In genomic region chr15:58083526-58083925, GRCh38 we compare ENCODE assay signal across 2 cellular contexts.
TF ChIP-seq lines count a peak whose summit lies in the region.

No MANE protein-coding gene starts in this region.

TF ChIP-seq in HepG2, 621 proteins besides CTCF, POLR2A, EP300 and RAD21:
- TF ChIP-seq CEBPB (IDR thresholded peaks at IDR 0.05; ENCODE audit: borderline replicate concordance, low read depth, low read length) (0 out of 2 replicates have a peak, but pooled peaks have one; percentile 15), ZNF335 (CRISPR knock-in tag; IDR thresholded peaks at IDR 0.05) (no peak), ZBTB7A (CRISPR knock-in tag; IDR thresholded peaks at IDR 0.05) (no peak), ATF5 (CRISPR knock-in tag; IDR thresholded peaks at IDR 0.05; ENCODE audit: low read depth) (no peak), NFATC3 (CRISPR knock-in tag; IDR thresholded peaks at IDR 0.05) (no peak), IRX3 (CRISPR knock-in tag; IDR thresholded peaks at IDR 0.05; ENCODE audit: borderline replicate concordance, low read depth) (no peak)

TF ChIP-seq in K562, 482 proteins besides CTCF, POLR2A, EP300 and RAD21:
- no peak for TF ChIP-seq CEBPG (CRISPR knock-in tag; IDR thresholded peaks at IDR 0.05)
- peak; percentile 36 to 59; a peak in 3 of 4 replicates for TF ChIP-seq CEBPG (tag; conservative IDR thresholded peaks at IDR 0.05 in 1 of 2, IDR thresholded peaks at IDR 0.05 in 1 of 2)
- no peak for TF ChIP-seq ZNF253 (CRISPR knock-in tag; conservative IDR thresholded peaks at IDR 0.05)
- TF ChIP-seq, protein P1, sequence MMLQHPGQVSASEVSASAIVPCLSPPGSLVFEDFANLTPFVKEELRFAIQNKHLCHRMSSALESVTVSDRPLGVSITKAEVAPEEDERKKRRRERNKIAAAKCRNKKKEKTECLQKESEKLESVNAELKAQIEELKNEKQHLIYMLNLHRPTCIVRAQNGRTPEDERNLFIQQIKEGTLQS (IDR thresholded peaks at IDR 0.05) = peak; percentile 72
- TF ChIP-seq, protein P1 (CRISPR knock-in tag; conservative IDR thresholded peaks at IDR 0.05) = no peak
- TF ChIP-seq CEBPB (tag; IDR thresholded peaks at IDR 0.05) = peak; percentile 77
